Comparison of ENCODE assay signal across 24 cellular contexts in the genomic region with DNA sequence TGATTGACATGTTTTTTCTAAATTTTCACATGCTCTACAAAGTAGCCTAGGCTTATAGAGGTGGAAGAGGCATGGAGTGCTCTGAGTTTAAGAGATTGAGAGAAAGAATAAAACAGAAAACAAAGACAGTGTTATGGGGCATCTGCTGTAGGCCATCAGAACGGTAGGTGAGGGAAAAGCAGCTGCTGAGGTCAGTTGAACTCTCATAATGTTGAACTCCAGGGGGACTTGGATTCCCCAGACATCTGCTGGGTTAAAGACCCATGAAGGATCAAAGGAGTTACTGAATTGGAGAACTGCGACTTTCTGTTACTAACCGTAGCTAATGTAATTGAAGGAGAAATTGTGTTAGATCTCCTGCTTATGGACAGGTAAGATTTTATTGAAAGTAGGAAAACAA.
"Had no signal": no experiment of that assay in that cellular context is flagged by ENCODE, and none has a peak within 500 bp of the region (broad histone marks: within the 10 kb centered on the region; RNA-seq: fewer than 3 reads in every experiment).

No MANE protein-coding gene starts in this region.

- H3K36me3 ChIP-seq: esophagus squamous epithelium, prostate gland, right atrium auricular region, tibial artery, upper lobe of right lung, uterus had no signal

- H3K27me3 ChIP-seq: esophagus squamous epithelium, right atrium auricular region, testis, tibial artery, upper lobe of right lung, uterus had no signal

- H3K27ac ChIP-seq: coronary artery, esophagus squamous epithelium, prostate gland, right atrium auricular region, testis, tibial artery, upper lobe of right lung, uterus had no signal

- H3K9me3 Mint-ChIP-seq: nephron; stimulated activated memory B cell treated with anti-CD40 and anti-IgM and Interleukin-4, amounts not matched to agents 10 μg/mL and 1 μg/mL and 100 μg/mL, for 72 hours had no signal

- H3K4me3 Mint-ChIP-seq: effector memory CD8-positive, alpha-beta T cell; memory B cell; naive thymus-derived CD4-positive, alpha-beta T cell; nephron; stimulated activated memory B cell treated with anti-CD40 and anti-IgM and Interleukin-4, amounts not matched to agents 10 μg/mL and 1 μg/mL and 100 μg/mL, for 72 hours had no signal

- H3K27ac Mint-ChIP-seq: effector memory CD8-positive, alpha-beta T cell; memory B cell; naive thymus-derived CD4-positive, alpha-beta T cell; nephron; stimulated activated memory B cell treated with anti-CD40 and anti-IgM and Interleukin-4, amounts not matched to agents 10 μg/mL and 1 μg/mL and 100 μg/mL, for 72 hours had no signal

- DNase-seq: effector memory CD8-positive, alpha-beta T cell; erythroblast; esophagus squamous epithelium; foreskin melanocyte; hypothalamus; midbrain; naive thymus-derived CD4-positive, alpha-beta T cell; nucleus accumbens; stimulated activated CD4-positive, alpha-beta T cell treated with anti-CD3 and anti-CD28 coated beads, Interleukin-12 subunit alpha, Interleukin-12 subunit beta, amount 100 ng/mL, for 4 hours; stimulated activated CD4-positive, alpha-beta T cell treated with anti-CD3 and anti-CD28 coated beads, Interleukin-4, amount 100 ng/mL, for 4 hours; stimulated activated naive CD8-positive, alpha-beta T cell treated with anti-CD3 and anti-CD28 coated beads, Interleukin-15, Interleukin-2, amounts not matched to agents 100 U/mL and 50 U/mL, for 24 hours; substantia nigra; testis; tibial artery; upper lobe of right lung; uterus had no signal

- H3K4me3 ChIP-seq: coronary artery, esophagus squamous epithelium, lung, prostate gland, right atrium auricular region, smooth muscle cell, testis, tibial artery, upper lobe of right lung, uterus had no signal

- H3K4me1 Mint-ChIP-seq: memory B cell; naive thymus-derived CD4-positive, alpha-beta T cell; stimulated activated memory B cell treated with anti-CD40 and anti-IgM and Interleukin-4, amounts not matched to agents 10 μg/mL and 1 μg/mL and 100 μg/mL, for 72 hours had no signal

- H3K9me3 ChIP-seq: esophagus squamous epithelium, prostate gland, right atrium auricular region, testis, tibial artery, upper lobe of right lung, uterus had no signal

- H3K36me3 Mint-ChIP-seq: memory B cell; naive thymus-derived CD4-positive, alpha-beta T cell; stimulated activated memory B cell treated with anti-CD40 and anti-IgM and Interleukin-4, amounts not matched to agents 10 μg/mL and 1 μg/mL and 100 μg/mL, for 72 hours had no signal

- H3K4me1 ChIP-seq: esophagus squamous epithelium, prostate gland, right atrium auricular region, testis, tibial artery, upper lobe of right lung, uterus had no signal

- H3K27me3 Mint-ChIP-seq: effector memory CD8-positive, alpha-beta T cell; naive thymus-derived CD4-positive, alpha-beta T cell; stimulated activated memory B cell treated with anti-CD40 and anti-IgM and Interleukin-4, amounts not matched to agents 10 μg/mL and 1 μg/mL and 100 μg/mL, for 72 hours had no signal
